ENCODE assay signal across 31 cellular contexts in genomic region chr15:59841036-59841435, GRCh38.
"Had no signal": no experiment of that assay in that cellular context is flagged by ENCODE, and none has a peak within 500 bp of the region (broad histone marks: within the 10 kb centered on the region; RNA-seq: fewer than 3 reads in every experiment).

No MANE protein-coding gene starts in this region.

- H3K4me3 ChIP-seq: adrenal gland, body of pancreas, breast epithelium had no signal

- FAIRE-seq: astrocyte, TTC549 had no signal

- H3K27ac ChIP-seq: adrenal gland, body of pancreas, brain microvascular endothelial cell, breast epithelium, VCaP had no signal

- H3K9me3 ChIP-seq: adrenal gland, body of pancreas, breast epithelium had no signal

- DNase-seq: activated B cell treated with CpG ODN at 0.5 μM for 24 hours; activated CD4-positive, alpha-beta memory T cell treated with anti-CD3 and anti-CD28 coated beads for 36 hours; activated CD4-positive, alpha-beta T cell treated with anti-CD3 and anti-CD28 coated beads for 4 hours; activated CD4-positive, alpha-beta T cell treated with anti-CD3 and anti-CD28 coated beads, Interleukin-2, amount 10 ng/mL, durations not matched to agents 24 days and 14 days; activated CD4-positive, alpha-beta T cell treated with anti-CD3 and anti-CD28 coated beads, Interleukin-2, amount 50 U/mL, for 1 hour; activated CD4-positive, alpha-beta T cell treated with anti-CD3 and anti-CD28 coated beads, Interleukin-2, amount 50 U/mL, for 4 hours; activated CD4-positive, CD25-positive, alpha-beta regulatory T cell treated with anti-CD3 and anti-CD28 coated beads, Interleukin-2, amount 50 U/mL, for 72 hours; activated CD8-positive, alpha-beta memory T cell treated with anti-CD3 and anti-CD28 coated beads, Interleukin-2, amount 50 U/mL, for 4 hours; activated CD8-positive, alpha-beta T cell treated with anti-CD3 and anti-CD28 coated beads for 36 hours; activated effector memory CD4-positive, alpha-beta T cell treated with anti-CD3 and anti-CD28 coated beads, Interleukin-2, amount 50 U/mL, for 16 hours; activated gamma-delta T cell treated with Interleukin-2 at 50 U/mL for 16 hours; activated naive CD4-positive, alpha-beta T cell; activated naive CD4-positive, alpha-beta T cell treated with anti-CD3 and anti-CD28 coated beads for 36 hours; activated naive CD4-positive, alpha-beta T cell treated with anti-CD3 and anti-CD28 coated beads, Interleukin-2, amount 50 U/mL, for 16 hours; activated naive CD8-positive, alpha-beta T cell treated with anti-CD3 and anti-CD28 coated beads for 36 hours; activated T-cell treated with anti-CD3 and anti-CD28 coated beads for 4 hours; activated T-cell treated with anti-CD3 and anti-CD28 coated beads, Interleukin-2, amount 50 U/mL, for 1 hour; activated T-cell treated with anti-CD3 and anti-CD28 coated beads, Interleukin-2, amount 50 U/mL, for 4 hours; activated T-cell treated with anti-CD3 and anti-CD28 coated beads, Interleukin-2, amount 50 U/mL, for 72 hours; adrenal gland; amniotic stem cell; aorta; body of pancreas; brain microvascular endothelial cell; central memory CD4-positive, alpha-beta T cell; T-helper 2 cell; T-helper 9 cell had no signal

- H3K36me3 ChIP-seq: adrenal gland, brain microvascular endothelial cell, breast epithelium had no signal

- H3K27me3 ChIP-seq: adrenal gland, body of pancreas, brain microvascular endothelial cell, breast epithelium had no signal

- H3K4me1 ChIP-seq: adrenal gland, body of pancreas, breast epithelium had no signal
